Comparison of ENCODE assay signal across 9 cellular contexts in the genomic region with DNA sequence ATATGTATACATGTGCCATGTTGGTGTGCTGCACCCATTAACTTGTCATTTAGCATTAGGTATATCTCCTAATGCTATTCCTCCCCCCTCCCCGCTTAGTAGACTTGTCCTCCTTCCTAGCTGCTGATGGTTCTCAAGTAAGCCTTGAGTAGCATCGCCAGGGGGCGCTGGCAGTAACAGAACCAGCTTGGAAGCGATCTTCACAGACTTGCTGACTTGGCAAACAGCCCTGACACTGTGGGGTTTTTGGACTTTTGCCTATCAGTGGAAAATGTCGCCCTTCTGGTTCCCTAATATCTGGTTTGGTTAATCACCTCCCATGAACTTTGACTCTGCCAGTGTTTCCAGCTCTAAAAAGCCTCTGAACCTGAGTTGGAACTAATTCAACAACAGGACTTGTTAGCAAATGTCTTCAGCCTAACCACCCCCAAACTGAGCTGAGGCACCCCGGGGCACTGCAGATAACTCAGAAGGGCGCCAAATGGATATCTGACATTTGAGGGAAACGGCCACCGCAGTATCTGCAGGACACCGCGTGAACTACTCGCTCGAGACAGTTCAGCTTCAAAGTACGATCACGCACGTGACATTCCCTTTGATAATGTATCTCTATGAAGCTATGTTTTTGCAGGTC. TPM values are rescaled to one million over a fixed set of nuclear protein-coding genes. Genes with fewer than 3 reads are reported as not detected.
DNase-seq lines count a peak whose midpoint lies in the region; ATAC-seq and TF ChIP-seq lines count a peak whose summit lies in the region.
"Had no signal": no experiment of that assay in that cellular context is flagged by ENCODE, and none has a peak within 500 bp of the region (broad histone marks: within the 10 kb centered on the region; RNA-seq: fewer than 3 reads in every experiment).

No MANE protein-coding gene starts in this region.

- TF ChIP-seq EP300 in gastroesophageal sphincter (IDR thresholded peaks at IDR 0.05), result no peak

- H3K27me3 ChIP-seq in gastroesophageal sphincter, result no peaks in the 10 kb centered on the region
- no peaks in the 10 kb centered on the region for H3K27me3 ChIP-seq in osteoblast (ENCODE audit: insufficient read depth, low read length)

- H3K79me2 ChIP-seq in osteoblast (ENCODE audit: insufficient read depth, low read length), result no peaks in the 10 kb centered on the region

- DNase-seq in GDM1 (lab: John Stamatoyannopoulos, UW) (peak; percentile 77), NCI-H1092 treated with DMSO at 0.1 percent for 48 hours (lab: John Stamatoyannopoulos, UW) (peak; percentile 88), SK-N-DZ (ENCODE audit: low spot score) (peak; percentile 90), osteoblast (ENCODE audit: insufficient read length, low spot score, missing footprints) (peak; percentile 94), superior temporal gyrus (ENCODE audit: extremely low spot score) (peak; percentile 94)
- peak; percentile 90 for DNase-seq in activated naive CD4-positive, alpha-beta T cell treated with Interleukin-2 at 50 U/mL for 16 hours

- no peak overlapping the region for H3K4me3 ChIP-seq in gastroesophageal sphincter
- no peak overlapping the region for H3K4me3 ChIP-seq in osteoblast (ENCODE audit: insufficient read depth, low read length)
- H3K4me3 ChIP-seq: skin epidermis had no signal

- peaks cover 47% of the 10 kb centered on the region for H4K20me1 ChIP-seq in osteoblast (ENCODE audit: insufficient read depth, low read length)

- 15% methylated on average over 12 of the region's 16 CpGs; no CpG with 5 or more reads in 1 of the 2 donors for WGBS in gastroesophageal sphincter (ENCODE audit: low coverage in 1 of 2), 2 donors

- H3K36me3 ChIP-seq in gastroesophageal sphincter, result peaks cover 0 to 31% of the 10 kb centered on the region in 2 donors
- H3K36me3 ChIP-seq in osteoblast (ENCODE audit: insufficient read depth, low read length), result peaks cover 54% of the 10 kb centered on the region

- TF ChIP-seq CTCF in gastroesophageal sphincter (IDR thresholded peaks at IDR 0.05) (peak in 3 of 4 experiments; percentile 84 to 94 (median 90)), osteoblast (IDR thresholded peaks at IDR 0.05; ENCODE audit: extremely low read depth, low read depth, low read length) (peak; percentile 78)

- peaks cover 0 to 83% (median 6%) of the 10 kb centered on the region in 3 donors for H3K4me1 ChIP-seq in gastroesophageal sphincter
- peaks cover 13% of the 10 kb centered on the region for H3K4me1 ChIP-seq in osteoblast (ENCODE audit: insufficient read depth, low read length)

- H3K27ac ChIP-seq in gastroesophageal sphincter (peak overlapping the region; percentile 71 to 80 (median 73)), osteoblast (ENCODE audit: low read depth, low read length) (peak overlapping the region; percentile 0)

- no peak overlapping the region for H2AFZ ChIP-seq in osteoblast (ENCODE audit: low read length)

- TF ChIP-seq POLR2A in gastroesophageal sphincter (IDR thresholded peaks at IDR 0.05), result no peak

- H3K9me3 ChIP-seq in gastroesophageal sphincter (no peaks in the 10 kb centered on the region), osteoblast (ENCODE audit: low read depth, low read length) (no peaks in the 10 kb centered on the region)

- ATAC-seq in gastroesophageal sphincter, result peak; percentile 62
- no peak for ATAC-seq in HG03135 (IDR thresholded peaks at IDR 0.05; ENCODE audit: unreplicated experiment)

- peak overlapping the region; percentile 4 for H3K4me2 ChIP-seq in osteoblast (ENCODE audit: insufficient read depth, low read length)

RNA-seq across cellular contexts. Expression of a gene that starts 15.4 kb away (rescaled TPM):
- polyA plus RNA-seq in SK-N-DZ (2014; cell fraction: cytosol; rRNA removed), result not detected in 2 replicates
- polyA plus RNA-seq in SK-N-DZ (2014; cell fraction: nucleus; rRNA removed), result not detected in 2 replicates
- total RNA-seq in gastroesophageal sphincter (not detected), osteoblast (not detected in 2 replicates)

RNA-seq across cellular contexts. Expression of a gene that starts 39.5 kb away (rescaled TPM):
- 3.2 and 3.7 TPM in 2 replicates for polyA plus RNA-seq in SK-N-DZ (2014; cell fraction: cytosol; rRNA removed)
- 6.2 and 10.1 TPM in 2 replicates for polyA plus RNA-seq in SK-N-DZ (2014; cell fraction: nucleus; rRNA removed)
- total RNA-seq in gastroesophageal sphincter, result 10 to 100 TPM in 3 of 4 donors, 1 to 10 TPM in 1; 8.5 to 17.5 (median 13.5) TPM
- 2.7 and 3.6 TPM in 2 replicates for total RNA-seq in osteoblast

RNA-seq across cellular contexts. Expression of a gene that starts 55.6 kb away (rescaled TPM):
- 1.7 and 1.9 TPM in 2 replicates for polyA plus RNA-seq in SK-N-DZ (2014; cell fraction: cytosol; rRNA removed)
- 3.2 and 6.7 TPM in 2 replicates for polyA plus RNA-seq in SK-N-DZ (2014; cell fraction: nucleus; rRNA removed)
- total RNA-seq in gastroesophageal sphincter (10 to 100 TPM; 12.0 to 21.9 (median 14.9) TPM), osteoblast (2.7 and 3.6 TPM in 2 replicates)
